In the genomic region with DNA sequence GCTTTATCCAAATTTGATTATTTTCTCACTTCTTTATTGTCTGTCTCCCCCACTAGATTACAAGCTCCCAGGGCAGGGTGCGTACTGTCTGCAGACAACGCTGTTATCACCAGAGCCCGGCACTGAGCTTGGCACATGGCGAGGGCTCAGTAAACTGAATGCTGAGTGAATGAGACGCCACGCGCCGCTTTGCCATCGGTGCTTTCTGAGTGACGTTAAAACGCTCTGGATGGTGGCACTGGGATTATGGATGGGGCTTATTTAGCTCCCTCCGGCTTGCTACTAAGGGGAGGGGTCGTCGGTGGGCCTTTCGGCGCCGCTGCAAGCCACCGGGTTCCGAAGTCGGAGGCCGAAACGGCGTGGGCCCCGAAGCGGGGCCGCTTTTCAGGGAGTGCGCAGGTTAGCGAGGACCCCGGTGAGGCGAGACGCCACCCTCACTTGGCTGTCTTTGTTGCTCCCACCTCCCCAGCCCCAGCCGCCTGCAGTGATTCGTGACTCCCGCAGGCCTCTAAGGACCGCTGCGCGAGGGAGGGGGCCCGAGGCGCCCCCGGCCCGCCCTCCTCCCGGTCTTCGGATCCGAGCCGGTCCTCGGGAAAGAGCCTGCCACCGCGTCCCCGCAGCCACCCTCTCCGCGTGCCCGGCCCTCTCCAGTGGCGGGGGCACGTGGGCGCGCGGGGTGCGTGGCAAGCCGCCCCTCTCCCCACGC, we compare ENCODE assay signal across 8 cellular contexts. TPM values are rescaled to one million over a fixed set of nuclear protein-coding genes. Genes with fewer than 3 reads are reported as not detected.
DNase-seq lines count a peak whose midpoint lies in the region; ATAC-seq and TF ChIP-seq lines count a peak whose summit lies in the region.

No MANE protein-coding gene starts in this region.

- H3K36me3 ChIP-seq in Peyer's patch = no peaks in the 10 kb centered on the region

- no peaks in the 10 kb centered on the region for H3K27me3 ChIP-seq in Peyer's patch

- peak overlapping the region; percentile 66 to 92 (median 74) for H3K27ac ChIP-seq in Peyer's patch

- peak overlapping the region; percentile 40 to 96 (median 92) for H3K27ac Mint-ChIP-seq in brain

- peaks cover 3% of the 10 kb centered on the region for H3K36me3 Mint-ChIP-seq in brain

- H3K9me3 ChIP-seq in Peyer's patch = no peaks in the 10 kb centered on the region

- peaks cover 17% of the 10 kb centered on the region for H3K4me1 Mint-ChIP-seq in brain

- H3K9me3 Mint-ChIP-seq in brain = peaks cover 0 to 24% (median 3%) of the 10 kb centered on the region in 5 experiments

- TF ChIP-seq CTCF in GM20000 (IDR thresholded peaks at IDR 0.05; ENCODE audit: extremely low read depth, missing control alignments) (no peak), Peyer's patch (IDR thresholded peaks at IDR 0.05) (no peak), brain (conservative IDR thresholded peaks at IDR 0.05) (no peak)

- H3K4me3 ChIP-seq in Peyer's patch = peak overlapping the region; percentile 49 to 69 (median 60)

- H3K4me3 Mint-ChIP-seq in brain = peak overlapping the region; percentile 85 to 89 (median 87)

- peak; percentile 33 for DNase-seq in GM20000 (ENCODE audit: low spot score)
- no peak for DNase-seq in Peyer's patch
- DNase-seq in left kidney (ENCODE audit: low read depth, low spot score) = peak; percentile 67
- DNase-seq in stimulated activated CD4-positive, alpha-beta T cell treated with anti-CD3 and anti-CD28 coated beads, Interleukin-4, amount 100 ng/mL, for 4 hours = peak; percentile 12 to 26
- no peak for DNase-seq in LoVo (ENCODE audit: low spot score)

- TF ChIP-seq POLR2A in Peyer's patch (IDR thresholded peaks at IDR 0.05) = no peak

- H3K4me1 ChIP-seq in Peyer's patch = no peaks in the 10 kb centered on the region

- H3K27me3 Mint-ChIP-seq in brain = peaks cover 9% of the 10 kb centered on the region

- ATAC-seq in GM21390 (IDR thresholded peaks at IDR 0.05; ENCODE audit: unreplicated experiment) = no peak
- ATAC-seq in HG03108 (IDR thresholded peaks at IDR 0.05; ENCODE audit: unreplicated experiment) = no peak

RNA-seq across cellular contexts. Expression of a gene that starts 0.6 kb away (rescaled TPM):
- total RNA-seq in Peyer's patch = 100 to 1,000 TPM in 2 of 4 donors, 10 to 100 TPM in 2; 33.8 to 302 (median 120) TPM
- 110 TPM for polyA plus RNA-seq in brain (ENCODE audit: insufficient read depth, low read depth, low replicate concordance)

Comparison
In these comparisons a context has a peak if more than half of its experiments do, and no peak if none do; other contexts are left out.
1. DNase-seq: peak in GM20000 (single experiment), left kidney (single experiment) and stimulated activated CD4-positive, alpha-beta T cell treated with anti-CD3 and anti-CD28 coated beads, Interleukin-4, amount 100 ng/mL, for 4 hours (2 of 2); none in Peyer's patch (0 of 3) and LoVo (single experiment).